In the genomic region with DNA sequence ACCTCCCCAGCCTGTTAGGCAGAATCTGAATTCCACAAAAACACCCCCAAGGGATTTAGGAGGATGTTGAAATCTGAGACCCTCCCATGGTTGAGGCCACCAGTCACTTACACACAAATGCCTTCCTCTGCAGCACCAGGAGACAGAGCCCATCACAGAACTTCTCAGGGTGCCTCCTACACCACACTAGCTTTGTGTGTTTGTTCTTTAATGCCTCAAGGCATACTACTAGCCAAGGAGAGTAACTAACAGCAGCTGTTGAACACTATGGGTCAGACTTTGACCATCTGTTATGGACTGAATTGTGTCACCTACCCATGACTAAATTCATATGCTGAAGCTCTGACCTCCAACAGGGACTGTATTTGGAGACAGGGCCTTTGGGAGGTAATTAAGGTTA, we compare ENCODE assay signal across 23 cellular contexts. TPM values are rescaled to one million over a fixed set of nuclear protein-coding genes. Genes with fewer than 3 reads are reported as not detected.
DNase-seq lines count a peak whose midpoint lies in the region; FAIRE-seq and TF ChIP-seq lines count a peak whose summit lies in the region.
"Had no signal": no experiment of that assay in that cellular context is flagged by ENCODE, and none has a peak within 500 bp of the region (broad histone marks: within the 10 kb centered on the region; RNA-seq: fewer than 3 reads in every experiment).

No MANE protein-coding gene starts in this region.

- H3K4me1 Mint-ChIP-seq in CD4-positive, alpha-beta memory T cell: peaks cover 8 to 16% (median 11%) of the 10 kb centered on the region in 4 donors
- no peaks in the 10 kb centered on the region for H3K4me1 Mint-ChIP-seq in neural crest cell

- no peaks in the 10 kb centered on the region for H3K9me3 ChIP-seq in CD4-positive, alpha-beta memory T cell (ENCODE audit: control insufficient read depth in 1 of 2, low read length in 2 of 2)
- H3K9me3 ChIP-seq: pancreas, testis had no signal

- H3K36me3 ChIP-seq in CD4-positive, alpha-beta memory T cell (ENCODE audit: insufficient read depth, low read length): peaks cover 33% of the 10 kb centered on the region

- no peaks in the 10 kb centered on the region for H3K27me3 Mint-ChIP-seq in CD4-positive, alpha-beta memory T cell
- no peaks in the 10 kb centered on the region for H3K27me3 Mint-ChIP-seq in neural crest cell (ENCODE audit: low read depth)
- H3K27me3 Mint-ChIP-seq: activated CD4-positive, alpha-beta memory T cell treated with anti-CD3 and anti-CD28 coated beads for 36 hours; central memory CD8-positive, alpha-beta T cell had no signal

- no peak overlapping the region for H3K4me3 ChIP-seq in CD4-positive, alpha-beta memory T cell (ENCODE audit: low read length in 2 of 2)
- H3K4me3 ChIP-seq: pancreas, skin epidermis, testis had no signal

- FAIRE-seq in HTR-8/SVneo (lab: Jason Lieb, UNC): peak; percentile 20
- FAIRE-seq: pancreas had no signal

- H3K36me3 Mint-ChIP-seq in CD4-positive, alpha-beta memory T cell: peaks cover 11 to 47% of the 10 kb centered on the region in 2 donors
- peaks cover 7% of the 10 kb centered on the region for H3K36me3 Mint-ChIP-seq in neural crest cell (ENCODE audit: low read depth)

- H3K4me1 ChIP-seq in CD4-positive, alpha-beta memory T cell (ENCODE audit: insufficient read depth, low read length): no peaks in the 10 kb centered on the region
- H3K4me1 ChIP-seq: pancreas, testis had no signal

- no peak overlapping the region for H3K4me3 Mint-ChIP-seq in CD4-positive, alpha-beta memory T cell
- H3K4me3 Mint-ChIP-seq in neural crest cell: no peak overlapping the region
- H3K4me3 Mint-ChIP-seq: activated CD4-positive, alpha-beta memory T cell treated with anti-CD3 and anti-CD28 coated beads for 36 hours; central memory CD8-positive, alpha-beta T cell had no signal

- intact Hi-C loops in CD4-positive, alpha-beta memory T cell (cut with micrococcal nuclease): no loop called here

- CTCF ChIA-PET in CD4-positive, alpha-beta memory T cell (lab: Charles Lee; ENCODE audit: partially characterized antibody): no interaction called here

- no peaks in the 10 kb centered on the region for H3K9me3 Mint-ChIP-seq in CD4-positive, alpha-beta memory T cell
- H3K9me3 Mint-ChIP-seq in neural crest cell: no peaks in the 10 kb centered on the region
- H3K9me3 Mint-ChIP-seq: activated CD4-positive, alpha-beta memory T cell treated with anti-CD3 and anti-CD28 coated beads for 36 hours; central memory CD8-positive, alpha-beta T cell had no signal

- POLR2A ChIA-PET in CD4-positive, alpha-beta memory T cell (lab: Charles Lee; ENCODE audit: partially characterized antibody): interaction anchor here (1.1 to 1.3 kb wide), 2 partner anchors 22 to 163 kb away, joined by 3 to 4 read pairs; partner anchors contain the start of gene SMIM7

- H3K27ac Mint-ChIP-seq in CD4-positive, alpha-beta memory T cell: peak overlapping the region in 4 of 7 donors; percentile 52 to 77 (median 70)
- peak overlapping the region; percentile 75 for H3K27ac Mint-ChIP-seq in neural crest cell (ENCODE audit: unreplicated experiment)
- H3K27ac Mint-ChIP-seq: activated CD4-positive, alpha-beta memory T cell treated with anti-CD3 and anti-CD28 coated beads for 36 hours had no signal

- no peak overlapping the region for H3K27ac ChIP-seq in CD4-positive, alpha-beta memory T cell (ENCODE audit: low read depth, low read length)
- H3K27ac ChIP-seq: pancreas, skin epidermis, testis had no signal

- in situ Hi-C loops in ACHN (cut with HindIII; ENCODE audit: low pct_ligation_motif_present, low pct_unique_long_range_greater_than_20kb, low sequenced_read_pairs): no loop called here

- TF ChIP-seq CTCF in neural crest cell (conservative IDR thresholded peaks at IDR 0.05): no peak

- no peaks in the 10 kb centered on the region for H3K27me3 ChIP-seq in CD4-positive, alpha-beta memory T cell (ENCODE audit: insufficient read depth, low read length)
- H3K27me3 ChIP-seq: pancreas, testis had no signal

- DNase-seq in CD4-positive, alpha-beta memory T cell: no peak
- DNase-seq in HTR-8/SVneo (ENCODE audit: insufficient read length, low spot score) (no peak), epidermal melanocyte (ENCODE audit: insufficient read length, low spot score) (peak; percentile 12), neural crest cell (ENCODE audit: low read depth, low spot score) (no peak), hippocampal formation (lab: John Stamatoyannopoulos, UW) (no peak), ACHN (no peak), HUDEP-2 (lab: John Stamatoyannopoulos, UW; ENCODE audit: unreplicated experiment in 76 of 76) (no peak)
- DNase-seq in stimulated activated naive CD4-positive, alpha-beta T cell (lab: John Stamatoyannopoulos, UW): no peak
- DNase-seq: activated CD4-positive, alpha-beta memory T cell treated with anti-CD3 and anti-CD28 coated beads for 36 hours; activated effector memory CD4-positive, alpha-beta T cell treated with Interleukin-2 at 50 U/mL for 16 hours; effector memory CD4-positive, alpha-beta T cell; KBM-7; left cardiac atrium; NCI-H1092 treated with DMSO at 0.1 percent for 48 hours; NCI-H2107; NCI-H748 treated with DMSO at 0.1 percent for 48 hours; pancreas; PC-3; stimulated activated CD4-positive, alpha-beta T cell treated with anti-CD3 and anti-CD28 coated beads, Interleukin-4, amount 100 ng/mL, for 4 hours; stimulated activated CD8-positive, alpha-beta memory T cell treated with anti-CD3 and anti-CD28 coated beads, Interleukin-4, amount 100 ng/mL, for 48 hours; testis had no signal

RNA-seq across cellular contexts. Expression of gene MED26, which starts 9.5 kb away (rescaled TPM):
- 10 to 100 TPM; 17.8 to 18.6 TPM for total RNA-seq in CD4-positive, alpha-beta memory T cell
- 1 to 10 TPM; 3.3 to 4.6 TPM for polyA plus RNA-seq in CD4-positive, alpha-beta memory T cell
- 11.7 and 11.8 TPM in 2 replicates for total RNA-seq in neural crest cell

RNA-seq across cellular contexts. Expression of gene SMIM7, which starts 22.4 kb away (rescaled TPM):
- total RNA-seq in CD4-positive, alpha-beta memory T cell: 10 to 100 TPM; 89.3 to 94.1 TPM
- 10 to 100 TPM; 59.6 to 66.9 TPM for polyA plus RNA-seq in CD4-positive, alpha-beta memory T cell
- 78.7 and 79.1 TPM in 2 replicates for total RNA-seq in neural crest cell

RNA-seq across cellular contexts. Expression of gene TMEM38A, which starts 23.4 kb away (rescaled TPM):
- total RNA-seq in CD4-positive, alpha-beta memory T cell: under 1 TPM; 0.67 to 0.99 TPM
- 1 to 10 TPM in 1 of 2 donors, under 1 TPM in 1; 0.22 to 1.2 TPM for polyA plus RNA-seq in CD4-positive, alpha-beta memory T cell
- total RNA-seq in neural crest cell: 3.4 and 4.4 TPM in 2 replicates
